ENCODE assay signal across 1 cellular context in the genomic region with DNA sequence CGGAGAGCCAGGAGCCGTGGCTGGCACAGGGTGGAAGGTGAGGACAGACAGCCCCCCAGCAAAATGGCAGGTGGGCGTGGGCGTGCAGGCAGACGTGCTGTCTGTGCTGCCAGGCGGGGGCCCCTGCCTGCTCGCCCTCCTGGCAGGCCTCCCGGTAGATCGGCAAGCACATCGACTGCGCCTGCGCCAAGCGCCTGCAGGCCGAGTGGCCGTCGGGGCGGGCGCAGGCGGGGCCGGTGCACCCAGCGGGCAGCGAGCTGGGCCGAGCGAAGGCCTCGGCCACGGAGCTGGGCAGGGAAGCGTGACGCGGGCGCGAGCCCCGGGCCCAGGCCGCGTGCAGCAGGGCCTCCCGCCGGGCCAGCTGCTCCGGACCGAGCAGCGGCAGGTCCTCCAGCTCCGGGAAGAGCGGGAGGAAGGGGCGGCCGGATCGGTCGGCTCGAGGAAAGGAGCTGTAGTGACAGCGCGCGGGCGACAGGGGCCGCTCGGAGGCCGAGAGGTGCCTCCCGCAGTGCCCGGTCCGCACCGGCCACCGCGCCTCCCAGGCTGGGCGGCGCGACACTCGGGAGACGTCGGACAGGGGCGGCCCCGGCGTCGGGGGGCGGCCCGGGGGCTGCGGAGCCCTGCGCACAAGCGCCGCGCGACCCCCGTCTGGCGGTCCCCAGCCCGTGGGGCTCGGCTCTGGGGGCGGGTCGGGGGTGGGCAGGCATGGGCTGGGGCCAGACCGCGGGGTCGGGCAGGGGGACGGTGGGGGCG.
TF ChIP-seq lines count a peak whose summit lies in the region.

No MANE protein-coding gene starts in this region.

TF ChIP-seq in GM12878, 131 proteins besides CTCF, POLR2A, EP300 and RAD21 (continued from another document):
- TF ChIP-seq, protein P1, sequence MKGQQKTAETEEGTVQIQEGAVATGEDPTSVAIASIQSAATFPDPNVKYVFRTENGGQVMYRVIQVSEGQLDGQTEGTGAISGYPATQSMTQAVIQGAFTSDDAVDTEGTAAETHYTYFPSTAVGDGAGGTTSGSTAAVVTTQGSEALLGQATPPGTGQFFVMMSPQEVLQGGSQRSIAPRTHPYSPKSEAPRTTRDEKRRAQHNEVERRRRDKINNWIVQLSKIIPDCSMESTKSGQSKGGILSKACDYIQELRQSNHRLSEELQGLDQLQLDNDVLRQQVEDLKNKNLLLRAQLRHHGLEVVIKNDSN (IDR thresholded peaks at IDR 0.05; ENCODE audit: borderline replicate concordance, extremely low read length, insufficient read depth, low read depth, low read length) = no peak
- no peak for TF ChIP-seq ZZZ3 (IDR thresholded peaks at IDR 0.05; ENCODE audit: control insufficient read depth, insufficient read length, low read depth)
- TF ChIP-seq ZNF384 (IDR thresholded peaks at IDR 0.05; ENCODE audit: borderline replicate concordance, low read depth, low read length) = no peak
- TF ChIP-seq, protein P2, sequence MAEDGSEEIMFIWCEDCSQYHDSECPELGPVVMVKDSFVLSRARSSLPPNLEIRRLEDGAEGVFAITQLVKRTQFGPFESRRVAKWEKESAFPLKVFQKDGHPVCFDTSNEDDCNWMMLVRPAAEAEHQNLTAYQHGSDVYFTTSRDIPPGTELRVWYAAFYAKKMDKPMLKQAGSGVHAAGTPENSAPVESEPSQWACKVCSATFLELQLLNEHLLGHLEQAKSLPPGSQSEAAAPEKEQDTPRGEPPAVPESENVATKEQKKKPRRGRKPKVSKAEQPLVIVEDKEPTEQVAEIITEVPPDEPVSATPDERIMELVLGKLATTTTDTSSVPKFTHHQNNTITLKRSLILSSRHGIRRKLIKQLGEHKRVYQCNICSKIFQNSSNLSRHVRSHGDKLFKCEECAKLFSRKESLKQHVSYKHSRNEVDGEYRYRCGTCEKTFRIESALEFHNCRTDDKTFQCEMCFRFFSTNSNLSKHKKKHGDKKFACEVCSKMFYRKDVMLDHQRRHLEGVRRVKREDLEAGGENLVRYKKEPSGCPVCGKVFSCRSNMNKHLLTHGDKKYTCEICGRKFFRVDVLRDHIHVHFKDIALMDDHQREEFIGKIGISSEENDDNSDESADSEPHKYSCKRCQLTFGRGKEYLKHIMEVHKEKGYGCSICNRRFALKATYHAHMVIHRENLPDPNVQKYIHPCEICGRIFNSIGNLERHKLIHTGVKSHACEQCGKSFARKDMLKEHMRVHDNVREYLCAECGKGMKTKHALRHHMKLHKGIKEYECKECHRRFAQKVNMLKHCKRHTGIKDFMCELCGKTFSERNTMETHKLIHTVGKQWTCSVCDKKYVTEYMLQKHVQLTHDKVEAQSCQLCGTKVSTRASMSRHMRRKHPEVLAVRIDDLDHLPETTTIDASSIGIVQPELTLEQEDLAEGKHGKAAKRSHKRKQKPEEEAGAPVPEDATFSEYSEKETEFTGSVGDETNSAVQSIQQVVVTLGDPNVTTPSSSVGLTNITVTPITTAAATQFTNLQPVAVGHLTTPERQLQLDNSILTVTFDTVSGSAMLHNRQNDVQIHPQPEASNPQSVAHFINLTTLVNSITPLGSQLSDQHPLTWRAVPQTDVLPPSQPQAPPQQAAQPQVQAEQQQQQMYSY (CRISPR knock-in tag; IDR thresholded peaks at IDR 0.05) = no peak
- TF ChIP-seq HCFC1 (IDR thresholded peaks at IDR 0.05; ENCODE audit: low read length) = no peak
- TF ChIP-seq, protein P3, sequence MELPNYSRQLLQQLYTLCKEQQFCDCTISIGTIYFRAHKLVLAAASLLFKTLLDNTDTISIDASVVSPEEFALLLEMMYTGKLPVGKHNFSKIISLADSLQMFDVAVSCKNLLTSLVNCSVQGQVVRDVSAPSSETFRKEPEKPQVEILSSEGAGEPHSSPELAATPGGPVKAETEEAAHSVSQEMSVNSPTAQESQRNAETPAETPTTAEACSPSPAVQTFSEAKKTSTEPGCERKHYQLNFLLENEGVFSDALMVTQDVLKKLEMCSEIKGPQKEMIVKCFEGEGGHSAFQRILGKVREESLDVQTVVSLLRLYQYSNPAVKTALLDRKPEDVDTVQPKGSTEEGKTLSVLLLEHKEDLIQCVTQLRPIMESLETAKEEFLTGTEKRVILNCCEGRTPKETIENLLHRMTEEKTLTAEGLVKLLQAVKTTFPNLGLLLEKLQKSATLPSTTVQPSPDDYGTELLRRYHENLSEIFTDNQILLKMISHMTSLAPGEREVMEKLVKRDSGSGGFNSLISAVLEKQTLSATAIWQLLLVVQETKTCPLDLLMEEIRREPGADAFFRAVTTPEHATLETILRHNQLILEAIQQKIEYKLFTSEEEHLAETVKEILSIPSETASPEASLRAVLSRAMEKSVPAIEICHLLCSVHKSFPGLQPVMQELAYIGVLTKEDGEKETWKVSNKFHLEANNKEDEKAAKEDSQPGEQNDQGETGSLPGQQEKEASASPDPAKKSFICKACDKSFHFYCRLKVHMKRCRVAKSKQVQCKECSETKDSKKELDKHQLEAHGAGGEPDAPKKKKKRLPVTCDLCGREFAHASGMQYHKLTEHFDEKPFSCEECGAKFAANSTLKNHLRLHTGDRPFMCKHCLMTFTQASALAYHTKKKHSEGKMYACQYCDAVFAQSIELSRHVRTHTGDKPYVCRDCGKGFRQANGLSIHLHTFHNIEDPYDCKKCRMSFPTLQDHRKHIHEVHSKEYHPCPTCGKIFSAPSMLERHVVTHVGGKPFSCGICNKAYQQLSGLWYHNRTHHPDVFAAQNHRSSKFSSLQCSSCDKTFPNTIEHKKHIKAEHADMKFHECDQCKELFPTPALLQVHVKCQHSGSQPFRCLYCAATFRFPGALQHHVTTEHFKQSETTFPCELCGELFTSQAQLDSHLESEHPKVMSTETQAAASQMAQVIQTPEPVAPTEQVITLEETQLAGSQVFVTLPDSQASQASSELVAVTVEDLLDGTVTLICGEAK (IDR thresholded peaks at IDR 0.05; ENCODE audit: borderline replicate concordance) = no peak
- no peak for TF ChIP-seq SMAD5 (IDR thresholded peaks at IDR 0.05; ENCODE audit: low read depth)
- no peak for TF ChIP-seq TCF3 (IDR thresholded peaks at IDR 0.05; ENCODE audit: borderline replicate concordance, insufficient read depth, low read depth, low read length)
- no peak for TF ChIP-seq NBN (IDR thresholded peaks at IDR 0.05)
- no peak for TF ChIP-seq TAF1 (IDR thresholded peaks at IDR 0.05; ENCODE audit: borderline replicate concordance, low read depth, low read length)
- TF ChIP-seq KAT2A (conservative IDR thresholded peaks at IDR 0.05; ENCODE audit: control insufficient read depth, low read depth, low read length) = no peak
- no peak for TF ChIP-seq BMI1 (IDR thresholded peaks at IDR 0.05; ENCODE audit: borderline replicate concordance)
- peak; percentile 43; the same call in 1 of the 2 replicates for TF ChIP-seq LARP7 (IDR thresholded peaks at IDR 0.05)
- no peak for TF ChIP-seq HDGF (IDR thresholded peaks at IDR 0.05)
- no peak for TF ChIP-seq ZNF274 (IDR thresholded peaks at IDR 0.05; ENCODE audit: insufficient read depth, insufficient read length)
- peak; percentile 73 for TF ChIP-seq IKZF1 (conservative IDR thresholded peaks at IDR 0.05)
- TF ChIP-seq EED (IDR thresholded peaks at IDR 0.05; ENCODE audit: low read depth) = no peak
- no peak for TF ChIP-seq YBX1 (IDR thresholded peaks at IDR 0.05)
- TF ChIP-seq, protein P4, sequence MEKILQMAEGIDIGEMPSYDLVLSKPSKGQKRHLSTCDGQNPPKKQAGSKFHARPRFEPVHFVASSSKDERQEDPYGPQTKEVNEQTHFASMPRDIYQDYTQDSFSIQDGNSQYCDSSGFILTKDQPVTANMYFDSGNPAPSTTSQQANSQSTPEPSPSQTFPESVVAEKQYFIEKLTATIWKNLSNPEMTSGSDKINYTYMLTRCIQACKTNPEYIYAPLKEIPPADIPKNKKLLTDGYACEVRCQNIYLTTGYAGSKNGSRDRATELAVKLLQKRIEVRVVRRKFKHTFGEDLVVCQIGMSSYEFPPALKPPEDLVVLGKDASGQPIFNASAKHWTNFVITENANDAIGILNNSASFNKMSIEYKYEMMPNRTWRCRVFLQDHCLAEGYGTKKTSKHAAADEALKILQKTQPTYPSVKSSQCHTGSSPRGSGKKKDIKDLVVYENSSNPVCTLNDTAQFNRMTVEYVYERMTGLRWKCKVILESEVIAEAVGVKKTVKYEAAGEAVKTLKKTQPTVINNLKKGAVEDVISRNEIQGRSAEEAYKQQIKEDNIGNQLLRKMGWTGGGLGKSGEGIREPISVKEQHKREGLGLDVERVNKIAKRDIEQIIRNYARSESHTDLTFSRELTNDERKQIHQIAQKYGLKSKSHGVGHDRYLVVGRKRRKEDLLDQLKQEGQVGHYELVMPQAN (conservative IDR thresholded peaks at IDR 0.05) = no peak
- no peak for TF ChIP-seq KDM1A (IDR thresholded peaks at IDR 0.05; ENCODE audit: borderline replicate concordance)
- TF ChIP-seq, protein P5, sequence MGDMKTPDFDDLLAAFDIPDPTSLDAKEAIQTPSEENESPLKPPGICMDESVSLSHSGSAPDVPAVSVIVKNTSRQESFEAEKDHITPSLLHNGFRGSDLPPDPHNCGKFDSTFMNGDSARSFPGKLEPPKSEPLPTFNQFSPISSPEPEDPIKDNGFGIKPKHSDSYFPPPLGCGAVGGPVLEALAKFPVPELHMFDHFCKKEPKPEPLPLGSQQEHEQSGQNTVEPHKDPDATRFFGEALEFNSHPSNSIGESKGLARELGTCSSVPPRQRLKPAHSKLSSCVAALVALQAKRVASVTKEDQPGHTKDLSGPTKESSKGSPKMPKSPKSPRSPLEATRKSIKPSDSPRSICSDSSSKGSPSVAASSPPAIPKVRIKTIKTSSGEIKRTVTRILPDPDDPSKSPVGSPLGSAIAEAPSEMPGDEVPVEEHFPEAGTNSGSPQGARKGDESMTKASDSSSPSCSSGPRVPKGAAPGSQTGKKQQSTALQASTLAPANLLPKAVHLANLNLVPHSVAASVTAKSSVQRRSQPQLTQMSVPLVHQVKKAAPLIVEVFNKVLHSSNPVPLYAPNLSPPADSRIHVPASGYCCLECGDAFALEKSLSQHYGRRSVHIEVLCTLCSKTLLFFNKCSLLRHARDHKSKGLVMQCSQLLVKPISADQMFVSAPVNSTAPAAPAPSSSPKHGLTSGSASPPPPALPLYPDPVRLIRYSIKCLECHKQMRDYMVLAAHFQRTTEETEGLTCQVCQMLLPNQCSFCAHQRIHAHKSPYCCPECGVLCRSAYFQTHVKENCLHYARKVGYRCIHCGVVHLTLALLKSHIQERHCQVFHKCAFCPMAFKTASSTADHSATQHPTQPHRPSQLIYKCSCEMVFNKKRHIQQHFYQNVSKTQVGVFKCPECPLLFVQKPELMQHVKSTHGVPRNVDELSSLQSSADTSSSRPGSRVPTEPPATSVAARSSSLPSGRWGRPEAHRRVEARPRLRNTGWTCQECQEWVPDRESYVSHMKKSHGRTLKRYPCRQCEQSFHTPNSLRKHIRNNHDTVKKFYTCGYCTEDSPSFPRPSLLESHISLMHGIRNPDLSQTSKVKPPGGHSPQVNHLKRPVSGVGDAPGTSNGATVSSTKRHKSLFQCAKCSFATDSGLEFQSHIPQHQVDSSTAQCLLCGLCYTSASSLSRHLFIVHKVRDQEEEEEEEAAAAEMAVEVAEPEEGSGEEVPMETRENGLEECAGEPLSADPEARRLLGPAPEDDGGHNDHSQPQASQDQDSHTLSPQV (IDR thresholded peaks at IDR 0.05) = no peak
- no peak for TF ChIP-seq SIN3A (IDR thresholded peaks at IDR 0.05; ENCODE audit: low read depth, low read length)
- no peak for TF ChIP-seq YY1 (IDR thresholded peaks at IDR 0.05; ENCODE audit: low read depth, low read length)
- no peak for TF ChIP-seq ETV6 (conservative IDR thresholded peaks at IDR 0.05 in 1 of 2, IDR thresholded peaks at IDR 0.05 in 1 of 2; ENCODE audit: borderline replicate concordance in 1 of 2, low read depth in 1 of 2)
- TF ChIP-seq POLR2AphosphoS2 (IDR thresholded peaks at IDR 0.05; ENCODE audit: low read depth, low read length) = no peak
- no peak for TF ChIP-seq NR2F1 (conservative IDR thresholded peaks at IDR 0.05)
- peak in 1 of 2 experiments; percentile 27; a peak in 1 of 4 replicates for TF ChIP-seq BHLHE40 (IDR thresholded peaks at IDR 0.05; ENCODE audit: borderline replicate concordance in 1 of 2, low read depth in 2 of 2, low read length in 1 of 2)
- no peak for TF ChIP-seq SREBF1 (IDR thresholded peaks at IDR 0.05; ENCODE audit: low read length)
- 0 out of 2 replicates have a peak, but pooled peaks have one; percentile 33 for TF ChIP-seq GATAD2B (conservative IDR thresholded peaks at IDR 0.05; ENCODE audit: low read depth)
- TF ChIP-seq FOS (IDR thresholded peaks at IDR 0.05; ENCODE audit: borderline replicate concordance, extremely low read depth, insufficient read length) = no peak
- no peak for TF ChIP-seq RBBP5 (conservative IDR thresholded peaks at IDR 0.05)
